Comparison of ENCODE assay signal across 11 cellular contexts in genomic region chr14:65042731-65043372, GRCh38. TPM values are rescaled to one million over a fixed set of nuclear protein-coding genes. Genes with fewer than 3 reads are reported as not detected.
DNase-seq lines count a peak whose midpoint lies in the region; ATAC-seq, FAIRE-seq and TF ChIP-seq lines count a peak whose summit lies in the region.
"Had no signal": no experiment of that assay in that cellular context is flagged by ENCODE, and none has a peak within 500 bp of the region (broad histone marks: within the 10 kb centered on the region; RNA-seq: fewer than 3 reads in every experiment).

No MANE protein-coding gene starts in this region.

- H3K4me1 Mint-ChIP-seq in activated CD4-positive, alpha-beta memory T cell treated with anti-CD3 and anti-CD28 coated beads, Interleukin-2, amount 10 ng/mL, durations not matched to agents 7 days and 5 days = peaks cover 13% of the 10 kb centered on the region
- peaks cover 6% of the 10 kb centered on the region for H3K4me1 Mint-ChIP-seq in activated CD4-positive, alpha-beta memory T cell treated with anti-CD3 and anti-CD28 coated beads for 36 hours (ENCODE audit: low read depth)

- H3K4ac ChIP-seq in mesendoderm (ENCODE audit: low read depth, low read length) = no peak overlapping the region

- FAIRE-seq in urothelium cell line (lab: Jason Lieb, UNC) = peak; percentile 61
- FAIRE-seq: H54 had no signal

- H3K4me3 ChIP-seq in mesendoderm (ENCODE audit: low read length) = no peak overlapping the region
- H3K4me3 ChIP-seq in right atrium auricular region = no peak overlapping the region

- H3K27ac Mint-ChIP-seq in activated CD4-positive, alpha-beta memory T cell treated with anti-CD3 and anti-CD28 coated beads, Interleukin-2, amount 10 ng/mL, durations not matched to agents 7 days and 5 days = peak overlapping the region; percentile 1
- no peak overlapping the region for H3K27ac Mint-ChIP-seq in activated CD4-positive, alpha-beta memory T cell treated with anti-CD3 and anti-CD28 coated beads for 36 hours

- peak; percentile 74 for ATAC-seq in HG03342 (IDR thresholded peaks at IDR 0.05; ENCODE audit: unreplicated experiment)

- intact Hi-C loops in activated CD4-positive, alpha-beta memory T cell treated with anti-CD3 and anti-CD28 coated beads for 36 hours (cut with micrococcal nuclease) = no loop called here

- POLR2A ChIA-PET in activated CD4-positive, alpha-beta memory T cell treated with anti-CD3 and anti-CD28 coated beads, Interleukin-2, amount 10 ng/mL, durations not matched to agents 7 days and 5 days (lab: Charles Lee) = no interaction called here
- POLR2A ChIA-PET in activated CD4-positive, alpha-beta memory T cell treated with anti-CD3 and anti-CD28 coated beads for 36 hours (lab: Charles Lee) = no interaction called here

- no peak overlapping the region for H3K18ac ChIP-seq in mesendoderm (ENCODE audit: low read length)

- DNase-seq in activated CD4-positive, alpha-beta memory T cell treated with anti-CD3 and anti-CD28 coated beads, Interleukin-2, amount 10 ng/mL, durations not matched to agents 7 days and 5 days = no peak
- DNase-seq in activated CD4-positive, alpha-beta memory T cell treated with anti-CD3 and anti-CD28 coated beads for 36 hours = no peak
- peak; percentile 78 for DNase-seq in UCSD-AML1 (lab: John Stamatoyannopoulos, UW; ENCODE audit: unreplicated experiment)
- no peak for DNase-seq in urothelium cell line (ENCODE audit: low spot score)
- DNase-seq in NCI-H2029 treated with DMSO at 0.1 percent for 48 hours (lab: John Stamatoyannopoulos, UW) = no peak
- no peak for DNase-seq in mesendoderm
- DNase-seq in right atrium auricular region (ENCODE audit: low spot score) = no peak
- DNase-seq: 8988T, NCI-H345 had no signal

- no peak overlapping the region for H4K5ac ChIP-seq in mesendoderm (ENCODE audit: low read length)

- H2AK5ac ChIP-seq in mesendoderm (ENCODE audit: low read length) = no peak overlapping the region

- no peaks in the 10 kb centered on the region for H3K27me3 Mint-ChIP-seq in activated CD4-positive, alpha-beta memory T cell treated with anti-CD3 and anti-CD28 coated beads, Interleukin-2, amount 10 ng/mL, durations not matched to agents 7 days and 5 days
- H3K27me3 Mint-ChIP-seq in activated CD4-positive, alpha-beta memory T cell treated with anti-CD3 and anti-CD28 coated beads for 36 hours = no peaks in the 10 kb centered on the region

- H3K4me3 Mint-ChIP-seq in activated CD4-positive, alpha-beta memory T cell treated with anti-CD3 and anti-CD28 coated beads, Interleukin-2, amount 10 ng/mL, durations not matched to agents 7 days and 5 days = no peak overlapping the region
- no peak overlapping the region for H3K4me3 Mint-ChIP-seq in activated CD4-positive, alpha-beta memory T cell treated with anti-CD3 and anti-CD28 coated beads for 36 hours

- H3K9me3 ChIP-seq in right atrium auricular region = no peaks in the 10 kb centered on the region

- no peak overlapping the region for H3K23ac ChIP-seq in mesendoderm (ENCODE audit: low read length)

- CTCF ChIA-PET in activated CD4-positive, alpha-beta memory T cell treated with anti-CD3 and anti-CD28 coated beads, Interleukin-2, amount 10 ng/mL, durations not matched to agents 7 days and 5 days (lab: Charles Lee) = no interaction called here
- CTCF ChIA-PET in activated CD4-positive, alpha-beta memory T cell treated with anti-CD3 and anti-CD28 coated beads for 36 hours (lab: Charles Lee) = no interaction called here

- TF ChIP-seq CTCF in right atrium auricular region (IDR thresholded peaks at IDR 0.05) = no peak

- peaks cover 44% of the 10 kb centered on the region for H3K36me3 Mint-ChIP-seq in activated CD4-positive, alpha-beta memory T cell treated with anti-CD3 and anti-CD28 coated beads, Interleukin-2, amount 10 ng/mL, durations not matched to agents 7 days and 5 days (ENCODE audit: low read depth)
- peaks cover 24% of the 10 kb centered on the region for H3K36me3 Mint-ChIP-seq in activated CD4-positive, alpha-beta memory T cell treated with anti-CD3 and anti-CD28 coated beads for 36 hours

- no CpG with 5 or more reads among the region's 8 CpGs for WGBS in mesendoderm (ENCODE audit: extremely low coverage, insufficient coverage, low lambda C conversion rate)

- H2BK15ac ChIP-seq in mesendoderm (replicated peaks; ENCODE audit: low read depth) = no peak overlapping the region

- H3K27me3 ChIP-seq in mesendoderm (ENCODE audit: insufficient read depth, low read length, poor library complexity) (no peaks in the 10 kb centered on the region), right atrium auricular region (no peaks in the 10 kb centered on the region)

- no peak overlapping the region for H4K8ac ChIP-seq in mesendoderm (ENCODE audit: low read depth, low read length)

- H2BK120ac ChIP-seq in mesendoderm (ENCODE audit: low read depth, low read length) = no peak overlapping the region

- no peaks in the 10 kb centered on the region for H3K79me2 ChIP-seq in mesendoderm (ENCODE audit: control insufficient read depth, insufficient read depth, low read length)

- no peak overlapping the region for H3K56ac ChIP-seq in mesendoderm (ENCODE audit: low read length)

- no peaks in the 10 kb centered on the region for H3K4me1 ChIP-seq in mesendoderm (ENCODE audit: control insufficient read depth, low read depth, low read length)
- peaks cover 0 to 10% of the 10 kb centered on the region in 2 donors for H3K4me1 ChIP-seq in right atrium auricular region

- H3K27ac ChIP-seq in mesendoderm (ENCODE audit: low read depth, low read length) (no peak overlapping the region), right atrium auricular region (no peak overlapping the region)

- H3K36me3 ChIP-seq in mesendoderm (ENCODE audit: control insufficient read depth, insufficient read depth, low read length) (peaks cover 4% of the 10 kb centered on the region), right atrium auricular region (peaks cover 22% of the 10 kb centered on the region)

- no peak overlapping the region for H2BK5ac ChIP-seq in mesendoderm (ENCODE audit: low read length)

- no peaks in the 10 kb centered on the region for H3K79me1 ChIP-seq in mesendoderm (ENCODE audit: low read length)

- no peak overlapping the region for H3K4me2 ChIP-seq in mesendoderm (ENCODE audit: low read length)

- no peaks in the 10 kb centered on the region for H3K9me3 Mint-ChIP-seq in activated CD4-positive, alpha-beta memory T cell treated with anti-CD3 and anti-CD28 coated beads, Interleukin-2, amount 10 ng/mL, durations not matched to agents 7 days and 5 days
- no peaks in the 10 kb centered on the region for H3K9me3 Mint-ChIP-seq in activated CD4-positive, alpha-beta memory T cell treated with anti-CD3 and anti-CD28 coated beads for 36 hours

- H3K9ac ChIP-seq in mesendoderm (ENCODE audit: low read length) = no peak overlapping the region

RNA-seq across cellular contexts. Expression of gene FNTB, which starts 56.2 kb away (rescaled TPM):
- 10 to 100 TPM; 12.3 to 16.1 TPM for total RNA-seq in activated CD4-positive, alpha-beta memory T cell treated with anti-CD3 and anti-CD28 coated beads, Interleukin-2, amount 10 ng/mL, durations not matched to agents 7 days and 5 days
- total RNA-seq in activated CD4-positive, alpha-beta memory T cell treated with anti-CD3 and anti-CD28 coated beads for 36 hours = 10 to 100 TPM in 1 of 2 experiments, 1 to 10 TPM in 1; 8.8 to 12.3 TPM
- polyA plus RNA-seq in mesendoderm (2013, experiment 1 of 2) = 12.8 TPM
- 12.3 TPM for polyA plus RNA-seq in mesendoderm (2013, experiment 2 of 2)
- total RNA-seq in right atrium auricular region = 10 to 100 TPM; 11.2 to 14.2 TPM

RNA-seq across cellular contexts. Expression of gene MAX, which starts 59.5 kb away (rescaled TPM):
- 100 to 1,000 TPM; 134 to 135 TPM for total RNA-seq in activated CD4-positive, alpha-beta memory T cell treated with anti-CD3 and anti-CD28 coated beads, Interleukin-2, amount 10 ng/mL, durations not matched to agents 7 days and 5 days
- total RNA-seq in activated CD4-positive, alpha-beta memory T cell treated with anti-CD3 and anti-CD28 coated beads for 36 hours = 10 to 100 TPM; 74.5 to 80.7 TPM
- polyA plus RNA-seq in mesendoderm (2013, experiment 1 of 2) = 46.0 TPM
- polyA plus RNA-seq in mesendoderm (2013, experiment 2 of 2) = 45.3 TPM
- total RNA-seq in right atrium auricular region = 10 to 100 TPM; 37.0 to 67.5 TPM
